In the genomic region with DNA sequence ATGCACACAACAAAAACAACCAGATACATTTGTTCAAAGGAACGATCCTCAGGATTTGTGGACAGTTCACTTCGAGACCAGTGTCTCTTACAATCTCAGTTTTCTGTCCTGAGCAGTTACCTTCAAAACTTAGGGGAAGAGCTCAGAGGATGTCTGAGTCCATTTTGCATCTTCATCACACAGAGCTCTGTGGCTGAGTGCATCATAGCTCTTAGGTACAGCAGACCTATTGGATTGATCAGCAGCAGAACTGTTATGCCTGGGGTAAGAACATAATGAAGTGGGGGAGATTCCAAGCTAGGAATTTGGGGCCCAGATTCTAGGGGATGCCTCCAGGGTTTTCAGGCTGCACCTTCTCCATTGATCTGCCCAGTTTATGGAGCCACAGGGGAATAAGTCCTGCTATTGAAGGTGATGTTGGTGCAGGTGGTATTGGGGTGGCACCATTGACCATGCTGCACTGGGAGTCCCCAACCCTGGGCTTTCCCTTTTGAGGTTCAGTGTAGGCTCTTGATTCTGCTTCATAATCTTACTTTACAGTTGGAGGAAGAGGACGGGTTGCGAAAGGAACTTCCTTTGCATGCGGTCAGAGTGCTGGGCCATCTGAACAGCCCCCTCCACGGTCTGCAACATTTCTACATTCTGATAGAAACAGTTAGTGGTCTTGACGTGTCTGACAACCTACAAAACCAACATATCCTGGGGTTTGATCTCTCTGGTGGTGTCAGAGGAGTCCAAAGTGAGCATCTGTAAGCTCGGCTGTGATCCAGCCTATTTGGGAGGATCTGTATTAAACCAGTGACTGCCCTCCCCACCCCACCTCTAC, we compare ENCODE assay signal across 9 cellular contexts.
A peak's percentile ranks its signal among the peaks of the same experiment; 100 is the strongest.
DNase-seq lines count a peak whose midpoint lies in the region; ATAC-seq and TF ChIP-seq lines count a peak whose summit lies in the region.
"Had no signal": no experiment of that assay in that cellular context is flagged by ENCODE, and none has a peak within 500 bp of the region (broad histone marks: within the 10 kb centered on the region; RNA-seq: fewer than 3 reads in every experiment).

No MANE protein-coding gene starts in this region.

- H3K27ac ChIP-seq in HL-60 (replicated peaks): peak overlapping the region; percentile 85

- DNase-seq in HL-60 (ENCODE audit: low read depth in 1 of 2, low spot score in 1 of 2): peak; percentile 85 to 97
- DNase-seq in activated T-cell treated with anti-CD3 and anti-CD28 coated beads for 24 hours (ENCODE audit: low read depth): peak; percentile 11
- no peak for DNase-seq in omental fat pad (ENCODE audit: low spot score)
- DNase-seq in putamen (ENCODE audit: low spot score): no peak
- DNase-seq in COR-L47 (lab: John Stamatoyannopoulos, UW): no peak
- no peak for DNase-seq in DMS153 treated with DMSO at 0.1 percent for 48 hours (lab: John Stamatoyannopoulos, UW; ENCODE audit: unreplicated experiment)

- H3K27me3 ChIP-seq in HL-60 (ENCODE audit: insufficient read depth, poor library complexity, severe bottlenecking): no peaks in the 10 kb centered on the region

- TF ChIP-seq CTCF in HL-60 (IDR thresholded peaks at IDR 0.05; ENCODE audit: insufficient read depth, low read length) (no peak), omental fat pad (IDR thresholded peaks at IDR 0.05) (no peak)

- H3K4me3 ChIP-seq in GM08714 (ENCODE audit: low read length) (peak overlapping the region; percentile 42; the same call in 1 of the 2 replicates), HL-60 (replicated peaks; ENCODE audit: insufficient read depth, low read length) (no peak overlapping the region)

- peak; percentile 81 for ATAC-seq in GM21381 (IDR thresholded peaks at IDR 0.05; ENCODE audit: unreplicated experiment)
- ATAC-seq in omental fat pad (ENCODE audit: low FRiP score): peak; percentile 19
- ATAC-seq: HCT116 had no signal

Comparison
In these comparisons a context has a peak if more than half of its experiments do, and no peak if none do; other contexts are left out.
1. DNase-seq: peak in HL-60 (2 of 2) and activated T-cell treated with anti-CD3 and anti-CD28 coated beads for 24 hours (single experiment); none in omental fat pad (single experiment), putamen (single experiment), COR-L47 (single experiment) and DMS153 treated with DMSO at 0.1 percent for 48 hours (single experiment).